ENCODE assay signal across 19 cellular contexts in the genomic region with DNA sequence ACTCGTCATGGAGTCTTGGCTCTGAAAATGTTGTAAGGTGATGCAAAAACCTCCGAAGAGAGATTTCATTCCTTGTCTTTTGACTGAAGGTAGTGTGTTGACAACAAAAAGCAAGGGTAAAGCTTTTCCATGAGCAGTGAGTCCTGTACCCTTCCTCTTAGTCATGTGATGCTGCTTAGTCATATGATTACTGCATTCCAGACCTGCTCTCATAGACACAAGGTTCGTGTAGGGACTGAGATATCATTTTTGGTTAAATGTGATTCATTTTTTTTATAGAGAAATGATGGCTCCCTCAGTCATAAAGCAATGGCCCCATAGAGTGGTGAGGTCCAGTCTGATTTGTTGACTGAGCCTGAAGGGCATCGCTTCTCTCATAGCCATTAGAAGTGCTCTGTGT. TPM values are rescaled to one million over a fixed set of nuclear protein-coding genes. Genes with fewer than 3 reads are reported as not detected.
DNase-seq lines count a peak whose midpoint lies in the region; ATAC-seq, FAIRE-seq and TF ChIP-seq lines count a peak whose summit lies in the region.
"Had no signal": no experiment of that assay in that cellular context is flagged by ENCODE, and none has a peak within 500 bp of the region (broad histone marks: within the 10 kb centered on the region; RNA-seq: fewer than 3 reads in every experiment).

No MANE protein-coding gene starts in this region.

- no peak overlapping the region for H2BK5ac ChIP-seq in IMR-90 (ENCODE audit: low read depth, low read length, poor library complexity, severe bottlenecking)

- no peak overlapping the region for H4K8ac ChIP-seq in IMR-90 (ENCODE audit: low read depth in 2 of 2, low read length in 2 of 2)

- no peak overlapping the region for H3K27ac ChIP-seq in ACC112 (ENCODE audit: low read depth, low read length)
- H3K27ac ChIP-seq in IMR-90 (ENCODE audit: insufficient read depth, low read length) = no peak overlapping the region
- H3K27ac ChIP-seq in right atrium auricular region = no peak overlapping the region
- H3K27ac ChIP-seq: BLaER1 treated with 17β-estradiol and CSF1 and Interleukin-3, amounts not matched to agents 10 nM and 100 nM; GM23248 had no signal

- H3K27me3 ChIP-seq in ACC112 (ENCODE audit: insufficient read depth, low read length) (peaks cover 8% of the 10 kb centered on the region; the same call in 1 of the 2 replicates), IMR-90 (ENCODE audit: control insufficient read depth, insufficient read depth, low read length) (peaks cover 14% of the 10 kb centered on the region), right atrium auricular region (no peaks in the 10 kb centered on the region)
- H3K27me3 ChIP-seq: BLaER1 treated with 17β-estradiol and CSF1 and Interleukin-3, amounts not matched to agents 10 nM and 100 nM had no signal

- POLR2A ChIA-PET in IMR-90 (lab: Charles Lee; ENCODE audit: unreplicated experiment) = no interaction called here

- H2BK20ac ChIP-seq in IMR-90 (ENCODE audit: low read depth, low read length) = no peak overlapping the region

- TF ChIP-seq RAD21 in IMR-90 (IDR thresholded peaks at IDR 0.05; ENCODE audit: low read length) = no peak

- no peak overlapping the region for H2BK120ac ChIP-seq in IMR-90 (ENCODE audit: low read depth, low read length)

- H4K5ac ChIP-seq in IMR-90 (ENCODE audit: low read depth, low read length) = no peak overlapping the region

- FAIRE-seq in RCC 7860 (lab: Jason Lieb, UNC) (no peak), GM12892 (lab: Jason Lieb, UNC) (no peak)
- FAIRE-seq: H54 had no signal

- no peak overlapping the region for H2AK9ac ChIP-seq in IMR-90 (replicated peaks; ENCODE audit: low read depth, low read length, poor library complexity)

- H3K4ac ChIP-seq in IMR-90 (ENCODE audit: low read depth, low read length) = no peak overlapping the region

- H4K91ac ChIP-seq in IMR-90 (ENCODE audit: insufficient read depth, low read depth, low read length) = no peak overlapping the region

- TF ChIP-seq POLR2A in IMR-90 (IDR thresholded peaks at IDR 0.05; ENCODE audit: low read depth, low read length) (no peak), GM12892 (IDR thresholded peaks at IDR 0.05; ENCODE audit: low read depth, low read length) (no peak)

- no peaks in the 10 kb centered on the region for H4K20me1 ChIP-seq in IMR-90 (ENCODE audit: insufficient read depth, low read length)
- H4K20me1 ChIP-seq: BLaER1 treated with 17β-estradiol and CSF1 and Interleukin-3, amounts not matched to agents 10 nM and 100 nM had no signal

- H3K9ac ChIP-seq in IMR-90 (ENCODE audit: low read depth, low read length) = no peak overlapping the region
- H3K9ac ChIP-seq: BLaER1 treated with 17β-estradiol and CSF1 and Interleukin-3, amounts not matched to agents 10 nM and 100 nM; GM23248 had no signal

- H3K9me3 ChIP-seq in IMR-90 (ENCODE audit: control insufficient read depth, insufficient read depth, low read length) (no peaks in the 10 kb centered on the region), right atrium auricular region (no peaks in the 10 kb centered on the region)
- H3K9me3 ChIP-seq: BLaER1 treated with 17β-estradiol and CSF1 and Interleukin-3, amounts not matched to agents 10 nM and 100 nM had no signal

- no peaks in the 10 kb centered on the region for H3K4me1 ChIP-seq in ACC112 (ENCODE audit: control insufficient read depth, insufficient read depth, low read length, unreplicated experiment)
- no peaks in the 10 kb centered on the region for H3K4me1 ChIP-seq in IMR-90 (ENCODE audit: control insufficient read depth, insufficient read depth, low read length)
- H3K4me1 ChIP-seq in right atrium auricular region = no peaks in the 10 kb centered on the region
- H3K4me1 ChIP-seq: BLaER1 treated with 17β-estradiol and CSF1 and Interleukin-3, amounts not matched to agents 10 nM and 100 nM had no signal

- CTCF ChIA-PET in IMR-90 (lab: Yijun Ruan, JAX) = interaction anchor here (1.5 kb wide), 1 partner anchor 12 kb away, joined by 4 read pairs; no protein-coding TSS in a partner anchor

- H2AFZ ChIP-seq in ACC112 (ENCODE audit: low read length, unreplicated experiment) = peak overlapping the region; percentile 3
- H2AFZ ChIP-seq in IMR-90 (replicated peaks; ENCODE audit: low read length, poor library complexity) = no peak overlapping the region
- H2AFZ ChIP-seq: GM23248 had no signal

- no peak overlapping the region for H2BK15ac ChIP-seq in IMR-90 (ENCODE audit: low read depth, low read length)

- H3K56ac ChIP-seq in IMR-90 (ENCODE audit: extremely low read depth, insufficient read depth, low read length) = no peak overlapping the region

- DNase-seq in IMR-90 (no peak), RCC 7860 (ENCODE audit: low spot score) (peak; percentile 53), epithelial cell of esophagus (ENCODE audit: low read depth) (peak; percentile 12), right atrium auricular region (ENCODE audit: low spot score) (no peak), OCI-M2 (lab: John Stamatoyannopoulos, UW; ENCODE audit: unreplicated experiment) (no peak), GM12892 (ENCODE audit: insufficient read length) (no peak)
- DNase-seq in NK-92 treated with Interleukin-12 subunit alpha and Interleukin-12 subunit beta, amount 100 ng/mL, for 24 hours (lab: John Stamatoyannopoulos, UW) = no peak
- DNase-seq: 8988T; ACHN; CD4-positive, CD25-positive, alpha-beta regulatory T cell; DMS 273 treated with DMSO at 0.1 percent for 48 hours; DMS79; GDM1; GM23248 had no signal

- no peak overlapping the region for H2AK5ac ChIP-seq in IMR-90 (ENCODE audit: low read depth, low read length)

- intact Hi-C loops in IMR-90 (cut with micrococcal nuclease) = no loop called here

- H3K23ac ChIP-seq in IMR-90 (ENCODE audit: low read depth, low read length) = no peak overlapping the region

- H3K36me3 ChIP-seq in ACC112 (ENCODE audit: insufficient read depth, low read length) (no peaks in the 10 kb centered on the region), IMR-90 (ENCODE audit: control insufficient read depth, insufficient read depth, low read length) (no peaks in the 10 kb centered on the region), right atrium auricular region (no peaks in the 10 kb centered on the region)
- H3K36me3 ChIP-seq: BLaER1 treated with 17β-estradiol and CSF1 and Interleukin-3, amounts not matched to agents 10 nM and 100 nM had no signal

- dilution Hi-C loops in IMR-90 (cut with HindIII; ENCODE audit: low sequenced_read_pairs, unreplicated experiment) = no loop called here

- H3K9me1 ChIP-seq in IMR-90 (ENCODE audit: insufficient read depth, low read length) = no peaks in the 10 kb centered on the region

- H3K18ac ChIP-seq in IMR-90 (ENCODE audit: low read depth, low read length) = no peak overlapping the region

- no peak overlapping the region for H3K14ac ChIP-seq in IMR-90 (replicated peaks; ENCODE audit: low read depth, low read length)

- ATAC-seq in IMR-90 (ENCODE audit: low read depth) = no peak

- in situ Hi-C loops in IMR-90 (cut with MboI; ENCODE audit: low sequenced_read_pairs) = no loop called here

- H3K79me2 ChIP-seq in ACC112 (ENCODE audit: control insufficient read depth, insufficient read depth, low read length, unreplicated experiment) = no peaks in the 10 kb centered on the region

- no peaks in the 10 kb centered on the region for H3K79me1 ChIP-seq in IMR-90 (ENCODE audit: low read depth in 1 of 2, low read length in 2 of 2)

- H3K4me3 ChIP-seq in ACC112 (ENCODE audit: low read depth, low read length) (no peak overlapping the region), IMR-90 (ENCODE audit: insufficient read depth, low read depth, low read length) (no peak overlapping the region), epithelial cell of esophagus (ENCODE audit: low read length) (no peak overlapping the region), right atrium auricular region (no peak overlapping the region)
- H3K4me3 ChIP-seq: BLaER1 treated with 17β-estradiol and CSF1 and Interleukin-3, amounts not matched to agents 10 nM and 100 nM; GM23248 had no signal

- TF ChIP-seq CTCF in IMR-90 (conservative IDR thresholded peaks at IDR 0.05; ENCODE audit: low read depth, low read length) (no peak), epithelial cell of esophagus (IDR thresholded peaks at IDR 0.05; ENCODE audit: insufficient read depth, low read depth, low read length, missing control alignments) (no peak), right atrium auricular region (IDR thresholded peaks at IDR 0.05) (no peak)

- WGBS in IMR-90 (ENCODE audit: extremely low coverage in 2 of 2, insufficient read length in 1 of 2), 2 experiments = 40% methylated on average over 1 of the region's 4 CpGs; no CpG with 5 or more reads in 1 of the 2 experiments

- BruUV-seq in IMR-90 (replicated peaks; lab: Mats Ljungman, UMichigan) = no TSS peak

- no peak overlapping the region for H3K4me2 ChIP-seq in IMR-90 (ENCODE audit: low read depth, low read length)
- H3K4me2 ChIP-seq: BLaER1 treated with 17β-estradiol and CSF1 and Interleukin-3, amounts not matched to agents 10 nM and 100 nM had no signal

TF ChIP-seq in IMR-90, 13 proteins besides CTCF, POLR2A, EP300 and RAD21:
- TF ChIP-seq, protein P1, sequence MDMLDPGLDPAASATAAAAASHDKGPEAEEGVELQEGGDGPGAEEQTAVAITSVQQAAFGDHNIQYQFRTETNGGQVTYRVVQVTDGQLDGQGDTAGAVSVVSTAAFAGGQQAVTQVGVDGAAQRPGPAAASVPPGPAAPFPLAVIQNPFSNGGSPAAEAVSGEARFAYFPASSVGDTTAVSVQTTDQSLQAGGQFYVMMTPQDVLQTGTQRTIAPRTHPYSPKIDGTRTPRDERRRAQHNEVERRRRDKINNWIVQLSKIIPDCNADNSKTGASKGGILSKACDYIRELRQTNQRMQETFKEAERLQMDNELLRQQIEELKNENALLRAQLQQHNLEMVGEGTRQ (IDR thresholded peaks at IDR 0.05; ENCODE audit: low read depth, low read length) = 0 out of 2 replicates have a peak, but pooled peaks have one; percentile 15
- no peak for TF ChIP-seq FOS (IDR thresholded peaks at IDR 0.05; ENCODE audit: low read depth, low read length)

RNA-seq across cellular contexts. Expression of a gene that starts 9.2 kb away (rescaled TPM):
- total RNA-seq in IMR-90 (2012; rRNA removed) (under 0.01 TPM in 2 replicates), right atrium auricular region (not detected)
- polyA plus RNA-seq in IMR-90 (2012; rRNA removed) = 0.02 and 0.04 TPM in 2 replicates
- polyA plus RNA-seq in IMR-90 (2012; cell fraction: cytosol; rRNA removed) = 0.01 TPM in 1 of 2 replicates, not detected in the other
- polyA plus RNA-seq in IMR-90 (2012; cell fraction: nucleus; rRNA removed; ENCODE audit: low replicate concordance) = under 0.01 and 0.02 TPM in 2 replicates
- not detected for polyA plus RNA-seq in GM12892 (2012; ENCODE audit: missing spikeins)
- total RNA-seq: CD4-positive, CD25-positive, alpha-beta regulatory T cell; GM23248; HT-29 had no signal
- polyA plus RNA-seq: CD4-positive, CD25-positive, alpha-beta regulatory T cell; IgD-negative memory B cell had no signal

Comparison
In these comparisons a context has a peak if more than half of its experiments do, and no peak if none do; other contexts are left out.
1. DNase-seq: peak in RCC 7860 (single experiment) and epithelial cell of esophagus (single experiment); none in IMR-90 (single experiment), NK-92 treated with Interleukin-12 subunit alpha and Interleukin-12 subunit beta, amount 100 ng/mL, for 24 hours (single experiment), right atrium auricular region (single experiment), OCI-M2 (single experiment) and GM12892 (single experiment).